Comparison of ENCODE assay signal across 8 cellular contexts in genomic region chr17:64776720-64777412, GRCh38.
DNase-seq lines count a peak whose midpoint lies in the region; ATAC-seq and TF ChIP-seq lines count a peak whose summit lies in the region.
"Not testable (repeated sequence)": the region's sequence is repeated elsewhere in the genome, so short reads cannot be mapped to it uniquely, and the experiment has no call there.

No MANE protein-coding gene starts in this region.

- DNase-seq in AG09309 (ENCODE audit: low read depth); kidney epithelial cell (ENCODE audit: low read depth): not testable (repeated sequence)
- DNase-seq in NCI-H526 (lab: John Stamatoyannopoulos, UW) (peak; percentile 60 to 90), cerebellum (ENCODE audit: low spot score) (peak; percentile 84), smooth muscle cell of the brain vasculature (ENCODE audit: low read depth, low spot score) (peak; percentile 39)
- DNase-seq in activated CD4-positive, alpha-beta T cell treated with anti-CD3 and anti-CD28 coated beads for 4 hours: peak; percentile 65 to 67

- ATAC-seq in GM19025 (IDR thresholded peaks at IDR 0.05; ENCODE audit: low read depth, unreplicated experiment): peak; percentile 45
- ATAC-seq in HG03469 (IDR thresholded peaks at IDR 0.05; ENCODE audit: unreplicated experiment): peak; percentile 37

- H3K36me3 ChIP-seq in kidney epithelial cell (ENCODE audit: control insufficient read depth, insufficient read depth, low read length): not testable (repeated sequence)

- H3K4me3 ChIP-seq in AG09309 (ENCODE audit: control insufficient read depth, low read depth, low read length); kidney epithelial cell (ENCODE audit: low read depth, low read length): not testable (repeated sequence)

- TF ChIP-seq CTCF in AG09309 (IDR thresholded peaks at IDR 0.05; ENCODE audit: control insufficient read depth, insufficient read depth, low read depth, low read length, missing control alignments) (peak; percentile 89), kidney epithelial cell (IDR thresholded peaks at IDR 0.05; ENCODE audit: insufficient read depth, low read length, poor library complexity, severe bottlenecking) (peak; percentile 94)

- H3K27me3 ChIP-seq in kidney epithelial cell (ENCODE audit: control insufficient read depth, insufficient read depth, low read length): peaks cover 31% of the 10 kb centered on the region
